ENCODE assay signal across 1 cellular context in genomic region chr4:10063544-10064300, GRCh38.
TF ChIP-seq lines count a peak whose summit lies in the region.

No MANE protein-coding gene starts in this region.

TF ChIP-seq in K562, 482 proteins besides CTCF, POLR2A, EP300 and RAD21 (continued from another document and continues in another):
- no peak for TF ChIP-seq SRSF1 (IDR thresholded peaks at IDR 0.05; ENCODE audit: low read depth, low read length)
- TF ChIP-seq ZBTB33 (CRISPR knock-in tag; IDR thresholded peaks at IDR 0.05), result 0 out of 2 replicates have a peak, but pooled peaks have one; percentile 47
- no peak for TF ChIP-seq ZNF232 (CRISPR knock-in tag; IDR thresholded peaks at IDR 0.05)
- TF ChIP-seq SFPQ (IDR thresholded peaks at IDR 0.05; ENCODE audit: low read depth, low read length), result no peak
- no peak for TF ChIP-seq RNF219 (CRISPR knock-in tag; IDR thresholded peaks at IDR 0.05)
- TF ChIP-seq CEBPB (tag; IDR thresholded peaks at IDR 0.05), result no peak
- TF ChIP-seq ZFPM2 (CRISPR knock-in tag; IDR thresholded peaks at IDR 0.05), result no peak
- TF ChIP-seq FOS (IDR thresholded peaks at IDR 0.05; ENCODE audit: extremely low read depth, insufficient read length), result no peak
- no peak for TF ChIP-seq TARDBP (IDR thresholded peaks at IDR 0.05)
- TF ChIP-seq NCOA4 (IDR thresholded peaks at IDR 0.05; ENCODE audit: partially characterized antibody), result no peak
- no peak for TF ChIP-seq SMARCC2 (IDR thresholded peaks at IDR 0.05; ENCODE audit: low read depth)
- TF ChIP-seq THAP7 (CRISPR knock-in tag; IDR thresholded peaks at IDR 0.05), result no peak
- TF ChIP-seq EZH2 (IDR thresholded peaks at IDR 0.05; ENCODE audit: borderline replicate concordance, low read depth, low read length), result no peak
- no peak for TF ChIP-seq FOXJ3 (CRISPR knock-in tag; IDR thresholded peaks at IDR 0.05)
- TF ChIP-seq ELF1 (tag; IDR thresholded peaks at IDR 0.05), result no peak
- no peak for TF ChIP-seq BRD4 (IDR thresholded peaks at IDR 0.05)
- no peak for TF ChIP-seq TAF15 (IDR thresholded peaks at IDR 0.05; ENCODE audit: low read depth, low read length)
- peak; percentile 51 for TF ChIP-seq MAFG (tag; conservative IDR thresholded peaks at IDR 0.05)
- TF ChIP-seq GMEB1 (CRISPR knock-in tag; IDR thresholded peaks at IDR 0.05), result no peak
- TF ChIP-seq RERE (CRISPR knock-in tag; IDR thresholded peaks at IDR 0.05; ENCODE audit: borderline replicate concordance), result no peak
- TF ChIP-seq ZBTB8A (IDR thresholded peaks at IDR 0.05; ENCODE audit: partially characterized antibody), result no peak
- no peak for TF ChIP-seq CTCFL (IDR thresholded peaks at IDR 0.05; ENCODE audit: borderline replicate concordance, insufficient read depth, low read depth, low read length, poor library complexity, severe bottlenecking)
- TF ChIP-seq BCL6 (CRISPR knock-in tag; IDR thresholded peaks at IDR 0.05), result no peak
- no peak for TF ChIP-seq MITF (IDR thresholded peaks at IDR 0.05)
- no peak for TF ChIP-seq TEAD2 (tag; IDR thresholded peaks at IDR 0.05)
- no peak for TF ChIP-seq PHB2 (IDR thresholded peaks at IDR 0.05; ENCODE audit: low read depth)
- TF ChIP-seq ETV6 (IDR thresholded peaks at IDR 0.05; ENCODE audit: borderline replicate concordance in 1 of 2, low read depth in 2 of 2, low read length in 1 of 2), result no peak
- no peak for TF ChIP-seq ETV6 (CRISPR knock-in tag; IDR thresholded peaks at IDR 0.05; ENCODE audit: borderline replicate concordance)
- TF ChIP-seq TOE1 (IDR thresholded peaks at IDR 0.05; ENCODE audit: borderline replicate concordance), result no peak
- TF ChIP-seq TOE1 (CRISPR knock-in tag; IDR thresholded peaks at IDR 0.05; ENCODE audit: borderline replicate concordance, low read depth), result no peak
- TF ChIP-seq TCFL5 (CRISPR knock-in tag; conservative IDR thresholded peaks at IDR 0.05), result no peak
- no peak for TF ChIP-seq ZNF184 (CRISPR knock-in tag; IDR thresholded peaks at IDR 0.05)
- TF ChIP-seq PHTF2 (CRISPR knock-in tag; IDR thresholded peaks at IDR 0.05), result no peak
- no peak for TF ChIP-seq ESRRB (CRISPR knock-in tag; IDR thresholded peaks at IDR 0.05; ENCODE audit: borderline replicate concordance)
- TF ChIP-seq MEF2A (IDR thresholded peaks at IDR 0.05; ENCODE audit: control insufficient read depth, low read depth, low read length), result no peak
- no peak for TF ChIP-seq ID3 (CRISPR knock-in tag; IDR thresholded peaks at IDR 0.05)
- no peak for TF ChIP-seq ID3 (tag; IDR thresholded peaks at IDR 0.05)
- no peak for TF ChIP-seq SNAPC5 (CRISPR knock-in tag; IDR thresholded peaks at IDR 0.05)
- TF ChIP-seq POLR2G (IDR thresholded peaks at IDR 0.05; ENCODE audit: low read depth, low read length), result no peak
- TF ChIP-seq RNF2 (IDR thresholded peaks at IDR 0.05), result no peak
- no peak for TF ChIP-seq HOXB6 (CRISPR knock-in tag; IDR thresholded peaks at IDR 0.05; ENCODE audit: borderline replicate concordance)
- no peak for TF ChIP-seq HDAC2 (IDR thresholded peaks at IDR 0.05)
- TF ChIP-seq STAG1 (CRISPR knock-in tag; IDR thresholded peaks at IDR 0.05; ENCODE audit: borderline replicate concordance), result peak; percentile 55; the same call in 1 of the 2 replicates
- no peak for TF ChIP-seq IFI16 (CRISPR knock-in tag; IDR thresholded peaks at IDR 0.05)
- peak; percentile 86 for TF ChIP-seq JUND (IDR thresholded peaks at IDR 0.05; ENCODE audit: borderline replicate concordance, low read depth, low read length)
- peak; percentile 83; the same call in 1 of the 3 replicates for TF ChIP-seq JUND (tag; IDR thresholded peaks at IDR 0.05; ENCODE audit: borderline replicate concordance, low read depth, low read length)
- TF ChIP-seq MEIS2 (IDR thresholded peaks at IDR 0.05; ENCODE audit: partially characterized antibody), result no peak
- TF ChIP-seq GABPA (tag; conservative IDR thresholded peaks at IDR 0.05; ENCODE audit: low read depth), result no peak
- no peak for TF ChIP-seq GATAD2A (IDR thresholded peaks at IDR 0.05)
- TF ChIP-seq ZNF431 (CRISPR knock-in tag; IDR thresholded peaks at IDR 0.05), result no peak
- no peak for TF ChIP-seq TAF7 (tag; IDR thresholded peaks at IDR 0.05)
- no peak for TF ChIP-seq CCAR2 (IDR thresholded peaks at IDR 0.05; ENCODE audit: low read depth, low read length)
